ENCODE assay signal across 18 cellular contexts in the genomic region with DNA sequence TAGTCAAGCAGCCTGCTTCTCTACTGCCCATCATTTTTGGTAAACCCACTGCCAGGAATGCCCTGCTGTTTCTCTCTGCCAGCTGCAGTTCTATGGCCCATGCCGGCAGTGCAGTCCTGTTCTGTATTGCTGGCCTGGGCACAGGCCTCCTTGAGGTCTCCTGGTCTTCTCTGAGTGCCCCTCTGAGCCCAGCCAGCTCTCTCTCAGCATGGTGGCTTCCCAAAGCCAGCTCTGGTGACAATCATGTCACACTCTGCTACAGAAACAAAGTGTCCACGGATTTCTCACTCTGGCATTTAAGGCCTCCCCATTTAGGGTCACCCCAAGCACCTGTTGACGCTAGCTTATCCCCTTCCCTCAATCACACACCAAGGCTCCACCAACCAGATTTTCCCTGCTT.
"Had no signal": no experiment of that assay in that cellular context is flagged by ENCODE, and none has a peak within 500 bp of the region (broad histone marks: within the 10 kb centered on the region; RNA-seq: fewer than 3 reads in every experiment).

No MANE protein-coding gene starts in this region.

- ATAC-seq: left colon; naive thymus-derived CD4-positive, alpha-beta T cell; right lobe of liver had no signal

- DNase-seq: dermis blood vessel endothelial cell; effector memory CD4-positive, alpha-beta T cell; left colon; mesenchymal stem cell; midbrain; naive thymus-derived CD4-positive, alpha-beta T cell; nucleus accumbens; ovary; posterior cingulate gyrus; retina; right lobe of liver; small intestine; stimulated activated CD4-positive, alpha-beta T cell treated with anti-CD3 and anti-CD28 coated beads, Interleukin-15, amount 100 ng/mL, for 24 hours; stimulated activated CD4-positive, alpha-beta T cell treated with anti-CD3 and anti-CD28 coated beads, Interleukin-2, amount 100 ng/mL, for 48 hours; stimulated activated naive CD4-positive, alpha-beta T cell; stomach; thyroid gland; trophoblast cell had no signal
